1 cellular context compared by ENCODE assay signal in the genomic region with DNA sequence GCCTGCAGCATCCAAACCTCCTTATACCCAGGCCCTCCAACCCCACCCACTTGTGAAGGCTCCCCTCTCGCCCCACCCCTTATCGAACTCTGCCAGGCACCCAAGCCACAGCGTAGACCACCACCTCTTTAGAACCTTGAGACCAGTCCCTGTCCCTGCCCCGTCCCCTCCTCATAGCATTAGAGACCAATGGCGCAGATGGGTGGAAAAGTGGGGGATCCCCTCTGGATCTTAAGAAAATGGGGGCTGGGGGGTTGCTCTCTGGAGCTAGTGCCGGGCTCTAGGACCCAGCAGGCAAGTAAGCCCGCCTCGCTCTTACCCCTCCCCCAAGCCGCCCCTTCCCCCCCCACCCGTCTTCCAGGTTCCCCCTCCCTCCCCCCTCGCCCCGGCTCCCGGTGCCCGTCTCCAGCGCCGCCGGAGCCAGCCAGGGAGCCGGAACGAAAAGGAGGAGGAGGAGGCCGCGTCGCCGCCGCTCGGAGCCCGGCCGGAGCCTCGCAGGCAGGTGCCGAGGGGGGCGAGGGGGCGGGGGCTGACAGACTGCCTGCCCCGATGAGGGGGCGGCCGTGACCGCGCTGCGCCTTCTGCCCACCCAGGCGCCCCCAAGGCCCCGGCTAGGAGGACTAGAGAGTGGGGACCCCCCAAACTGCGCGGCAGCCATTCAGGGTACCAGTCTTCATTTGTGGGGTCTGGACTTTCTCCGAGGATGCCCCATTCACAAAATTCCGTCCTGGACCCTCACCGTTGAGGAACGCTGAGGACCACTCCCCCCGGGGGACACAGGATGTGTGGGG.
TF ChIP-seq lines count a peak whose summit lies in the region.

Gene SPRED3 (plus strand): TSS at position 388 of the 791 bp plus-strand sequence. CDS start 1,606 bp downstream, outside the sequence.

TF ChIP-seq in A549, 52 proteins besides CTCF, POLR2A, EP300 and RAD21 (continued from another document):
- TF ChIP-seq PBX3 (IDR thresholded peaks at IDR 0.05) (0 out of 2 replicates have a peak, but pooled peaks have one; percentile 37), KDM5A (IDR thresholded peaks at IDR 0.05) (no peak), ESRRA (IDR thresholded peaks at IDR 0.05; ENCODE audit: borderline replicate concordance, low read length) (no peak), RFX5 (IDR thresholded peaks at IDR 0.05) (no peak), EHF (CRISPR knock-in tag; IDR thresholded peaks at IDR 0.05) (no peak), JUN (IDR thresholded peaks at IDR 0.05) (peak; percentile 32 to 76; a peak in 3 of 5 replicates), TFCP2L1 (CRISPR knock-in tag; IDR thresholded peaks at IDR 0.05) (no peak), SREBF2 (IDR thresholded peaks at IDR 0.05) (no peak), KDM1A (IDR thresholded peaks at IDR 0.05; ENCODE audit: low read depth) (no peak), FOSL2 (IDR thresholded peaks at IDR 0.05) (no peak), FOSL2 (CRISPR knock-in tag; IDR thresholded peaks at IDR 0.05) (no peak), GATA3 (IDR thresholded peaks at IDR 0.05; ENCODE audit: borderline replicate concordance) (no peak), PHF8 (IDR thresholded peaks at IDR 0.05; ENCODE audit: borderline replicate concordance, low read depth) (no peak), ZNF302 (CRISPR knock-in tag; IDR thresholded peaks at IDR 0.05) (no peak), RCOR1 (IDR thresholded peaks at IDR 0.05; ENCODE audit: low read depth, low read length) (no peak), HMGXB4 (CRISPR knock-in tag; IDR thresholded peaks at IDR 0.05; ENCODE audit: borderline replicate concordance) (no peak), MAZ (IDR thresholded peaks at IDR 0.05; ENCODE audit: borderline replicate concordance, low read depth, low read length) (0 out of 2 replicates have a peak, but pooled peaks have one; percentile 86), CHD2 (IDR thresholded peaks at IDR 0.05; ENCODE audit: low read length, partially characterized antibody) (no peak), HEYL (CRISPR knock-in tag; IDR thresholded peaks at IDR 0.05) (no peak), ZC3H11A (IDR thresholded peaks at IDR 0.05) (no peak), E2F6 (IDR thresholded peaks at IDR 0.05; ENCODE audit: borderline replicate concordance, low read depth) (no peak), NPAS2 (CRISPR knock-in tag; IDR thresholded peaks at IDR 0.05; ENCODE audit: borderline replicate concordance) (no peak), ZFP36 (IDR thresholded peaks at IDR 0.05; ENCODE audit: borderline replicate concordance, partially characterized antibody) (no peak), HDAC2 (IDR thresholded peaks at IDR 0.05) (no peak), HOXB13 (CRISPR knock-in tag; IDR thresholded peaks at IDR 0.05; ENCODE audit: low read depth) (no peak)
- TF ChIP-seq, protein P1, sequence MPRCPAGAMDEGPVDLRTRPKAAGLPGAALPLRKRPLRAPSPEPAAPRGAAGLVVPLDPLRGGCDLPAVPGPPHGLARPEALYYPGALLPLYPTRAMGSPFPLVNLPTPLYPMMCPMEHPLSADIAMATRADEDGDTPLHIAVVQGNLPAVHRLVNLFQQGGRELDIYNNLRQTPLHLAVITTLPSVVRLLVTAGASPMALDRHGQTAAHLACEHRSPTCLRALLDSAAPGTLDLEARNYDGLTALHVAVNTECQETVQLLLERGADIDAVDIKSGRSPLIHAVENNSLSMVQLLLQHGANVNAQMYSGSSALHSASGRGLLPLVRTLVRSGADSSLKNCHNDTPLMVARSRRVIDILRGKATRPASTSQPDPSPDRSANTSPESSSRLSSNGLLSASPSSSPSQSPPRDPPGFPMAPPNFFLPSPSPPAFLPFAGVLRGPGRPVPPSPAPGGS (IDR thresholded peaks at IDR 0.05): no peak
- TF ChIP-seq, protein P2, sequence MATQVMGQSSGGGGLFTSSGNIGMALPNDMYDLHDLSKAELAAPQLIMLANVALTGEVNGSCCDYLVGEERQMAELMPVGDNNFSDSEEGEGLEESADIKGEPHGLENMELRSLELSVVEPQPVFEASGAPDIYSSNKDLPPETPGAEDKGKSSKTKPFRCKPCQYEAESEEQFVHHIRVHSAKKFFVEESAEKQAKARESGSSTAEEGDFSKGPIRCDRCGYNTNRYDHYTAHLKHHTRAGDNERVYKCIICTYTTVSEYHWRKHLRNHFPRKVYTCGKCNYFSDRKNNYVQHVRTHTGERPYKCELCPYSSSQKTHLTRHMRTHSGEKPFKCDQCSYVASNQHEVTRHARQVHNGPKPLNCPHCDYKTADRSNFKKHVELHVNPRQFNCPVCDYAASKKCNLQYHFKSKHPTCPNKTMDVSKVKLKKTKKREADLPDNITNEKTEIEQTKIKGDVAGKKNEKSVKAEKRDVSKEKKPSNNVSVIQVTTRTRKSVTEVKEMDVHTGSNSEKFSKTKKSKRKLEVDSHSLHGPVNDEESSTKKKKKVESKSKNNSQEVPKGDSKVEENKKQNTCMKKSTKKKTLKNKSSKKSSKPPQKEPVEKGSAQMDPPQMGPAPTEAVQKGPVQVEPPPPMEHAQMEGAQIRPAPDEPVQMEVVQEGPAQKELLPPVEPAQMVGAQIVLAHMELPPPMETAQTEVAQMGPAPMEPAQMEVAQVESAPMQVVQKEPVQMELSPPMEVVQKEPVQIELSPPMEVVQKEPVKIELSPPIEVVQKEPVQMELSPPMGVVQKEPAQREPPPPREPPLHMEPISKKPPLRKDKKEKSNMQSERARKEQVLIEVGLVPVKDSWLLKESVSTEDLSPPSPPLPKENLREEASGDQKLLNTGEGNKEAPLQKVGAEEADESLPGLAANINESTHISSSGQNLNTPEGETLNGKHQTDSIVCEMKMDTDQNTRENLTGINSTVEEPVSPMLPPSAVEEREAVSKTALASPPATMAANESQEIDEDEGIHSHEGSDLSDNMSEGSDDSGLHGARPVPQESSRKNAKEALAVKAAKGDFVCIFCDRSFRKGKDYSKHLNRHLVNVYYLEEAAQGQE (IDR thresholded peaks at IDR 0.05): no peak
- TF ChIP-seq, protein P3, sequence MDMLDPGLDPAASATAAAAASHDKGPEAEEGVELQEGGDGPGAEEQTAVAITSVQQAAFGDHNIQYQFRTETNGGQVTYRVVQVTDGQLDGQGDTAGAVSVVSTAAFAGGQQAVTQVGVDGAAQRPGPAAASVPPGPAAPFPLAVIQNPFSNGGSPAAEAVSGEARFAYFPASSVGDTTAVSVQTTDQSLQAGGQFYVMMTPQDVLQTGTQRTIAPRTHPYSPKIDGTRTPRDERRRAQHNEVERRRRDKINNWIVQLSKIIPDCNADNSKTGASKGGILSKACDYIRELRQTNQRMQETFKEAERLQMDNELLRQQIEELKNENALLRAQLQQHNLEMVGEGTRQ (IDR thresholded peaks at IDR 0.05): no peak
- TF ChIP-seq, protein P4, sequence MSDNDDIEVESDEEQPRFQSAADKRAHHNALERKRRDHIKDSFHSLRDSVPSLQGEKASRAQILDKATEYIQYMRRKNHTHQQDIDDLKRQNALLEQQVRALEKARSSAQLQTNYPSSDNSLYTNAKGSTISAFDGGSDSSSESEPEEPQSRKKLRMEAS (IDR thresholded peaks at IDR 0.05): peak; percentile 20; the same call in 1 of the 2 replicates
